23 cellular contexts compared by ENCODE assay signal in the genomic region with DNA sequence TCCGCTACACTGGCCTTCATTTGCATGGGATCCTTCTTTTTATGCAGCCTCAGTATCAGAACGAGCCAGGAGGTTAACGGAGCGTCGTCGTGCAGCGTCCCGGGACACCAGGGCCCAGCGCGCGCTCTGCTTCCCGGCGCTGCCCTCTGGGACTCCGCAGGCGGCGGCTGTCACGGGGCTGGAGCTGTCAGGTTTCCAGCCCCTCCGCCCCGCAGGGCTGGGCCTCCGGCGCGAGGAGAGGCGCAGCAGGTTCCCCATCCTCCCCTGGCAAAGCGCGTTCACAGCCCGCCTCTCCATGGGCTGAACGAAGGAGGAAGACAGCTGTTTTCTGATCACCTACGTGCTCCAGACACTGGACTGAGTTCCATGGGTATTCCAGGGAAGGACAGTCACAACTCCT. TPM values are rescaled to one million over a fixed set of nuclear protein-coding genes. Genes with fewer than 3 reads are reported as not detected.
A peak's percentile ranks its signal among the peaks of the same experiment; 100 is the strongest.
DNase-seq lines count a peak whose midpoint lies in the region; ATAC-seq lines count a peak whose summit lies in the region.
"Had no signal": no experiment of that assay in that cellular context is flagged by ENCODE, and none has a peak within 500 bp of the region (broad histone marks: within the 10 kb centered on the region; RNA-seq: fewer than 3 reads in every experiment).

No MANE protein-coding gene starts in this region.

- H3K4me1 Mint-ChIP-seq in stimulated activated naive B cell treated with anti-CD40 and anti-IgM and Interleukin-4, amounts not matched to agents 10 μg/mL and 1 μg/mL and 100 μg/mL, for 72 hours = no peaks in the 10 kb centered on the region
- H3K4me1 Mint-ChIP-seq: B cell had no signal

- H3K9me3 Mint-ChIP-seq in stimulated activated naive B cell treated with anti-CD40 and anti-IgM and Interleukin-4, amounts not matched to agents 10 μg/mL and 1 μg/mL and 100 μg/mL, for 72 hours = no peaks in the 10 kb centered on the region

- H3K27ac Mint-ChIP-seq in stimulated activated naive B cell treated with anti-CD40 and anti-IgM and Interleukin-4, amounts not matched to agents 10 μg/mL and 1 μg/mL and 100 μg/mL, for 72 hours = no peak overlapping the region
- H3K27ac Mint-ChIP-seq: B cell had no signal

- 5 to 9% methylated on average over 27 to 28 of the region's 28 CpGs for WGBS in aorta, 2 donors

- DNase-seq in DMS 273 (lab: John Stamatoyannopoulos, UW; ENCODE audit: unreplicated experiment) (peak; percentile 38), DMS 273 treated with DMSO at 0.1 percent for 48 hours (lab: John Stamatoyannopoulos, UW) (no peak), left ventricle myocardium superior (peak; percentile 61), mucosa of gallbladder (ENCODE audit: low spot score) (peak; percentile 29), aorta (no peak), kidney tubule cell (ENCODE audit: low spot score) (no peak), NAMALWA (ENCODE audit: low spot score) (no peak)
- no peak for DNase-seq in stimulated activated naive B cell treated with anti-CD40 and anti-IgM and Interleukin-4, amounts not matched to agents 10 μg/mL and 1 μg/mL and 100 μg/mL, for 72 hours
- DNase-seq: activated gamma-delta T cell; Caco-2; foreskin fibroblast; NCI-H1092 treated with DMSO at 0.1 percent for 48 hours; NCI-H2107; NCI-H774; PC-3; sigmoid colon; stimulated activated CD4-positive, alpha-beta T cell treated with anti-CD3 and anti-CD28 coated beads, Interleukin-2, amount 100 ng/mL, for 48 hours had no signal

- ATAC-seq in left ventricle myocardium superior (peak; percentile 63), aorta (ENCODE audit: low FRiP score) (peak; percentile 24)
- ATAC-seq in stimulated activated naive B cell treated with anti-CD40 and anti-IgM and Interleukin-4, amounts not matched to agents 10 μg/mL and 1 μg/mL and 100 μg/mL, for 72 hours (replicated peaks) = no peak
- ATAC-seq: GM12878, PC-3 had no signal

- no peak overlapping the region for H3K4me3 ChIP-seq in aorta (ENCODE audit: low read length in 2 of 2)
- H3K4me3 ChIP-seq: GM12878, sigmoid colon had no signal

- no peak overlapping the region for H3K27ac ChIP-seq in aorta (ENCODE audit: low read depth in 1 of 2, low read length in 2 of 2)
- H3K27ac ChIP-seq: 22Rv1, KMS-11, neutrophil had no signal

- no peaks in the 10 kb centered on the region for H3K4me1 ChIP-seq in aorta (ENCODE audit: control insufficient read depth in 1 of 2, insufficient read depth in 2 of 2, low read length in 2 of 2)
- H3K4me1 ChIP-seq: sigmoid colon had no signal

- H3K4me3 Mint-ChIP-seq in stimulated activated naive B cell treated with anti-CD40 and anti-IgM and Interleukin-4, amounts not matched to agents 10 μg/mL and 1 μg/mL and 100 μg/mL, for 72 hours = no peak overlapping the region
- H3K4me3 Mint-ChIP-seq: B cell had no signal

- H3K27me3 Mint-ChIP-seq in stimulated activated naive B cell treated with anti-CD40 and anti-IgM and Interleukin-4, amounts not matched to agents 10 μg/mL and 1 μg/mL and 100 μg/mL, for 72 hours = peaks cover 40 to 50% of the 10 kb centered on the region in 2 donors

- no peaks in the 10 kb centered on the region for H3K9me3 ChIP-seq in aorta (ENCODE audit: control insufficient read depth, low read length)
- H3K9me3 ChIP-seq: Caco-2, neutrophil, sigmoid colon had no signal

- intact Hi-C loops in left ventricle myocardium superior (cut with micrococcal nuclease) = no loop called here
- intact Hi-C loops in aorta (cut with DNase I) = no loop called here

- no peaks in the 10 kb centered on the region for H3K27me3 ChIP-seq in aorta (ENCODE audit: control insufficient read depth in 1 of 2, insufficient read depth in 2 of 2, low read length in 1 of 2)
- H3K27me3 ChIP-seq: sigmoid colon had no signal

- no peaks in the 10 kb centered on the region for H3K36me3 ChIP-seq in aorta (ENCODE audit: control insufficient read depth in 1 of 2, insufficient read depth in 2 of 2, low read length in 1 of 2)
- H3K36me3 ChIP-seq: neutrophil, sigmoid colon had no signal

- H3K36me3 Mint-ChIP-seq in stimulated activated naive B cell treated with anti-CD40 and anti-IgM and Interleukin-4, amounts not matched to agents 10 μg/mL and 1 μg/mL and 100 μg/mL, for 72 hours = no peaks in the 10 kb centered on the region

RNA-seq across cellular contexts. Expression of a gene that starts 12.5 kb away (rescaled TPM):
- 0.30 TPM for total RNA-seq in left ventricle myocardium superior
- total RNA-seq in mucosa of gallbladder = 3.5 TPM
- total RNA-seq in aorta = under 1 TPM; 0.45 to 0.87 TPM
- polyA plus RNA-seq in aorta = under 1 TPM in 1 of 2 donors, not detected in 1; 1.00 TPM
- total RNA-seq: temporal lobe had no signal

Comparison
In these comparisons a context has a peak if more than half of its experiments do, and no peak if none do; other contexts are left out.
1. DNase-seq: peak in DMS 273 (single experiment), left ventricle myocardium superior (single experiment) and mucosa of gallbladder (single experiment); none in DMS 273 treated with DMSO at 0.1 percent for 48 hours (single experiment), aorta (0 of 2), stimulated activated naive B cell treated with anti-CD40 and anti-IgM and Interleukin-4, amounts not matched to agents 10 μg/mL and 1 μg/mL and 100 μg/mL, for 72 hours (single experiment), kidney tubule cell (single experiment) and NAMALWA (single experiment).
2. ATAC-seq: peak in left ventricle myocardium superior (single experiment) and aorta (single experiment); none in stimulated activated naive B cell treated with anti-CD40 and anti-IgM and Interleukin-4, amounts not matched to agents 10 μg/mL and 1 μg/mL and 100 μg/mL, for 72 hours (0 of 2).